ENCODE assay signal across 16 cellular contexts in genomic region chr1:189313488-189313887, GRCh38.
DNase-seq lines count a peak whose midpoint lies in the region; ATAC-seq and TF ChIP-seq lines count a peak whose summit lies in the region.
"Had no signal": no experiment of that assay in that cellular context is flagged by ENCODE, and none has a peak within 500 bp of the region (broad histone marks: within the 10 kb centered on the region; RNA-seq: fewer than 3 reads in every experiment).

No MANE protein-coding gene starts in this region.

- intact Hi-C loops in left colon (cut with DNase I, micrococcal nuclease): no loop called here
- intact Hi-C loops in activated CD4-positive, alpha-beta T cell treated with anti-CD3 and anti-CD28 coated beads, Interleukin-2, amount 10 ng/mL, durations not matched to agents 24 days and 14 days (cut with micrococcal nuclease): no loop called here

- H3K9me2 ChIP-seq in SU-DHL-6 (replicated peaks; ENCODE audit: insufficient read depth, low read length): no peaks in the 10 kb centered on the region

- H3K36me3 Mint-ChIP-seq in nephron progenitor cell (ENCODE audit: low read depth) (no peaks in the 10 kb centered on the region), glutamatergic neuron (ENCODE audit: unreplicated experiment) (no peaks in the 10 kb centered on the region)
- H3K36me3 Mint-ChIP-seq in activated CD4-positive, alpha-beta T cell treated with anti-CD3 and anti-CD28 coated beads, Interleukin-2, amount 10 ng/mL, durations not matched to agents 24 days and 14 days (ENCODE audit: low read depth): no peaks in the 10 kb centered on the region
- H3K36me3 Mint-ChIP-seq: CD4-positive, CD25-positive, alpha-beta regulatory T cell had no signal

- no peaks in the 10 kb centered on the region for H3F3A ChIP-seq in SU-DHL-6 (ENCODE audit: insufficient read depth)

- no peaks in the 10 kb centered on the region for H3K27me3 ChIP-seq in SU-DHL-6 (ENCODE audit: low read length)
- H3K27me3 ChIP-seq: Peyer's patch had no signal

- TF ChIP-seq CTCF in SU-DHL-6 (IDR thresholded peaks at IDR 0.05; ENCODE audit: insufficient read depth, low read length, poor library complexity, severe bottlenecking) (no peak), nephron progenitor cell (IDR thresholded peaks at IDR 0.05) (no peak), glutamatergic neuron (IDR thresholded peaks at IDR 0.05; ENCODE audit: partially characterized antibody, unreplicated experiment) (no peak)

- no peaks in the 10 kb centered on the region for H3K9me3 Mint-ChIP-seq in nephron progenitor cell
- H3K9me3 Mint-ChIP-seq in glutamatergic neuron (ENCODE audit: unreplicated experiment): no peaks in the 10 kb centered on the region
- no peaks in the 10 kb centered on the region for H3K9me3 Mint-ChIP-seq in activated CD4-positive, alpha-beta T cell treated with anti-CD3 and anti-CD28 coated beads, Interleukin-2, amount 10 ng/mL, durations not matched to agents 24 days and 14 days

- no peaks in the 10 kb centered on the region for H4K20me1 ChIP-seq in SU-DHL-6 (ENCODE audit: low read depth, low read length)

- DNase-seq in left colon (no peak), nephron progenitor cell (no peak), glutamatergic neuron (no peak), NCI-H510A (lab: John Stamatoyannopoulos, UW) (no peak)
- DNase-seq in activated CD4-positive, alpha-beta T cell treated with anti-CD3 and anti-CD28 coated beads, Interleukin-2, amount 10 ng/mL, durations not matched to agents 24 days and 14 days: no peak
- DNase-seq: CD4-positive, CD25-positive, alpha-beta regulatory T cell; DMS79; NCI-H1105; NCI-H2029 treated with DMSO at 0.1 percent for 48 hours; NCI-H226; NCI-H524; NCI-H82; Peyer's patch had no signal

- peak; percentile 79 for ATAC-seq in left colon
- no peak for ATAC-seq in HG03469 (IDR thresholded peaks at IDR 0.05; ENCODE audit: unreplicated experiment)

- H3K4me1 Mint-ChIP-seq in nephron progenitor cell: no peaks in the 10 kb centered on the region
- no peaks in the 10 kb centered on the region for H3K4me1 Mint-ChIP-seq in glutamatergic neuron (ENCODE audit: low read depth, unreplicated experiment)
- no peaks in the 10 kb centered on the region for H3K4me1 Mint-ChIP-seq in activated CD4-positive, alpha-beta T cell treated with anti-CD3 and anti-CD28 coated beads, Interleukin-2, amount 10 ng/mL, durations not matched to agents 24 days and 14 days
- H3K4me1 Mint-ChIP-seq: CD4-positive, CD25-positive, alpha-beta regulatory T cell had no signal

- no peak overlapping the region for H3K4me3 Mint-ChIP-seq in nephron progenitor cell
- H3K4me3 Mint-ChIP-seq in glutamatergic neuron (ENCODE audit: unreplicated experiment): no peak overlapping the region
- H3K4me3 Mint-ChIP-seq in activated CD4-positive, alpha-beta T cell treated with anti-CD3 and anti-CD28 coated beads, Interleukin-2, amount 10 ng/mL, durations not matched to agents 24 days and 14 days: no peak overlapping the region
- H3K4me3 Mint-ChIP-seq: CD4-positive, CD25-positive, alpha-beta regulatory T cell had no signal

- peaks cover 3% of the 10 kb centered on the region for H3K27me3 Mint-ChIP-seq in nephron progenitor cell (ENCODE audit: low read depth, poor library complexity)
- H3K27me3 Mint-ChIP-seq in glutamatergic neuron (ENCODE audit: unreplicated experiment): no peaks in the 10 kb centered on the region
- no peaks in the 10 kb centered on the region for H3K27me3 Mint-ChIP-seq in activated CD4-positive, alpha-beta T cell treated with anti-CD3 and anti-CD28 coated beads, Interleukin-2, amount 10 ng/mL, durations not matched to agents 24 days and 14 days
- H3K27me3 Mint-ChIP-seq: CD4-positive, CD25-positive, alpha-beta regulatory T cell had no signal

- no peak overlapping the region for H3K27ac ChIP-seq in SU-DHL-6 (ENCODE audit: low read depth, low read length)
- H3K27ac ChIP-seq: KMS-11, Peyer's patch had no signal

- H3K9me3 ChIP-seq in SU-DHL-6 (ENCODE audit: insufficient read depth, low read length): no peaks in the 10 kb centered on the region
- H3K9me3 ChIP-seq: Peyer's patch had no signal

- no peaks in the 10 kb centered on the region for H3K79me2 ChIP-seq in SU-DHL-6 (ENCODE audit: insufficient read depth, low read length)

- H3K36me3 ChIP-seq in SU-DHL-6 (ENCODE audit: low read length): no peaks in the 10 kb centered on the region
- H3K36me3 ChIP-seq: Peyer's patch had no signal

- H3K9ac ChIP-seq in SU-DHL-6 (ENCODE audit: low read length): no peak overlapping the region
- H3K9ac ChIP-seq: KMS-11 had no signal

- no peak overlapping the region for H3K4me3 ChIP-seq in SU-DHL-6 (ENCODE audit: insufficient read depth, low read length, poor library complexity, severe bottlenecking)
- H3K4me3 ChIP-seq: Peyer's patch had no signal

- H3K27ac Mint-ChIP-seq in nephron progenitor cell (peak overlapping the region; percentile 19), glutamatergic neuron (ENCODE audit: unreplicated experiment) (no peak overlapping the region)
- no peak overlapping the region for H3K27ac Mint-ChIP-seq in activated CD4-positive, alpha-beta T cell treated with anti-CD3 and anti-CD28 coated beads, Interleukin-2, amount 10 ng/mL, durations not matched to agents 24 days and 14 days

- no peak overlapping the region for H3K4me2 ChIP-seq in SU-DHL-6 (ENCODE audit: low read depth, low read length, poor library complexity, severe bottlenecking)
- H3K4me2 ChIP-seq: KMS-11 had no signal

- peak overlapping the region; percentile 76 for H2AFZ ChIP-seq in SU-DHL-6 (ENCODE audit: low read depth, low read length, severe bottlenecking)
